In the genomic region with DNA sequence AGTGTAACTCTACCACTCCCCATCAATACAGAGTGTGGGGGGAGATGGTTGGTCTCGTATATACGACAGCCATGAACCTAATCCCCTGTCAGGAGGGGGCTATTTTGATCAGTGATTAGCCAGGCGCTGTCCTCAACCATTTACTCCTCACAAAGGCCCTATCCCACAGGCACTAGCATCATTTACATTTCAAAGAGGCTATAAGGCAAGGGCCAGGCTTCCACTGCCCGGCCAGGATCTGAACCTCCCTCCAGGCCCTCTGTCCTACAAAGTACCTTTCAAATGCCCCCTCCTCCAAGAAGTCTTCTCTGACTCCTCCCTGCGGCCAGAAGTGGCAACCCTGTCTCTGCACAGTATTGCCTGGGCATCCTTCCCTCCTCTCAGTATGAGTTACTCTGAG, we compare ENCODE assay signal across 12 cellular contexts.
A peak's percentile ranks its signal among the peaks of the same experiment; 100 is the strongest.
DNase-seq lines count a peak whose midpoint lies in the region; ATAC-seq and TF ChIP-seq lines count a peak whose summit lies in the region.
"Had no signal": no experiment of that assay in that cellular context is flagged by ENCODE, and none has a peak within 500 bp of the region (broad histone marks: within the 10 kb centered on the region; RNA-seq: fewer than 3 reads in every experiment).

No MANE protein-coding gene starts in this region.

- CTCF ChIA-PET in PC-9 (lab: Charles Lee) = no interaction called here

- peaks cover 0 to 4% (median 2%) of the 10 kb centered on the region in 3 donors for H3K27me3 Mint-ChIP-seq in CD14-positive monocyte (ENCODE audit: low read depth in 3 of 3)
- no peaks in the 10 kb centered on the region for H3K27me3 Mint-ChIP-seq in endodermal cell (ENCODE audit: insufficient read depth)
- no peaks in the 10 kb centered on the region for H3K27me3 Mint-ChIP-seq in progenitor cell of endocrine pancreas

- BruUV-seq in PC-9 (replicated peaks; lab: Mats Ljungman, UMichigan) = no TSS peak

- H3K36me3 ChIP-seq in PC-9 (ENCODE audit: low read depth) (no peaks in the 10 kb centered on the region), endodermal cell (ENCODE audit: control insufficient read depth, insufficient read depth, low read length) (no peaks in the 10 kb centered on the region)
- H3K36me3 ChIP-seq: right lobe of liver had no signal

- H3K4me1 Mint-ChIP-seq in CD14-positive monocyte (peaks cover 77% of the 10 kb centered on the region), endodermal cell (peaks cover 51% of the 10 kb centered on the region), progenitor cell of endocrine pancreas (ENCODE audit: low read depth) (peaks cover 24% of the 10 kb centered on the region)

- H3K27me3 ChIP-seq in PC-9 (ENCODE audit: insufficient read depth, low read depth) (no peaks in the 10 kb centered on the region), endodermal cell (ENCODE audit: control insufficient read depth, insufficient read depth, low read length, poor library complexity, severe bottlenecking) (no peaks in the 10 kb centered on the region)
- H3K27me3 ChIP-seq: right lobe of liver, SJSA1 had no signal

- H3K4me2 ChIP-seq in PC-9 = no peak overlapping the region; the same call in 1 of the 2 replicates

- intact Hi-C loops in CD14-positive monocyte (cut with micrococcal nuclease) = no loop called here
- intact Hi-C loops in PC-9 (cut with micrococcal nuclease; ENCODE audit: unreplicated experiment) = no loop called here

- 0 out of 2 replicates have a peak overlapping the region, but pooled peaks have one; percentile 99 for H3K27ac ChIP-seq in PC-9
- no peak overlapping the region for H3K27ac ChIP-seq in endodermal cell (ENCODE audit: low read depth, low read length)
- H3K27ac ChIP-seq: right lobe of liver had no signal

- H3K27ac Mint-ChIP-seq in CD14-positive monocyte (peak overlapping the region in 4 of 7 donors; percentile 58 to 86 (median 75)), endodermal cell (peak overlapping the region; percentile 70), progenitor cell of endocrine pancreas (peak overlapping the region; percentile 7)

- H3F3A ChIP-seq in PC-9 (ENCODE audit: insufficient read depth, low read depth) = peaks cover 70% of the 10 kb centered on the region

- no peaks in the 10 kb centered on the region for H4K20me1 ChIP-seq in PC-9 (ENCODE audit: insufficient read depth)

- H2AFZ ChIP-seq in PC-9 = no peak overlapping the region

- no peaks in the 10 kb centered on the region for H3K9me2 ChIP-seq in PC-9 (ENCODE audit: insufficient read depth)

- no peak for ATAC-seq in HG02870 (IDR thresholded peaks at IDR 0.05; ENCODE audit: unreplicated experiment)
- no peak for ATAC-seq in GM19328 (IDR thresholded peaks at IDR 0.05; ENCODE audit: unreplicated experiment)
- ATAC-seq: activated CD4-positive, CD25-positive, alpha-beta regulatory T cell treated with anti-CD3 and anti-CD28 coated beads, Interleukin-2, amount 50 U/mL, for 24 hours; right lobe of liver had no signal

- TF ChIP-seq CTCF in CD14-positive monocyte (IDR thresholded peaks at IDR 0.05) (no peak), PC-9 (conservative IDR thresholded peaks at IDR 0.05) (no peak), endodermal cell (conservative IDR thresholded peaks at IDR 0.05) (no peak), progenitor cell of endocrine pancreas (IDR thresholded peaks at IDR 0.05; ENCODE audit: unreplicated experiment) (no peak)

- H3K4me3 ChIP-seq in PC-9 (no peak overlapping the region), endodermal cell (ENCODE audit: low read length) (no peak overlapping the region)
- H3K4me3 ChIP-seq: right lobe of liver, SJSA1 had no signal

- DNase-seq in CD14-positive monocyte (ENCODE audit: low spot score) = no peak
- DNase-seq in PC-9 = no peak
- DNase-seq in endodermal cell = peak; percentile 72
- no peak for DNase-seq in progenitor cell of endocrine pancreas (ENCODE audit: low spot score, unreplicated experiment)
- no peak for DNase-seq in SK-N-DZ (ENCODE audit: low spot score)
- DNase-seq in activated CD4-positive, CD25-positive, alpha-beta regulatory T cell treated with anti-CD3 and anti-CD28 coated beads, Interleukin-2, amount 50 U/mL, for 72 hours = no peak
- DNase-seq: NCI-H1436 treated with DMSO at 0.1 percent for 48 hours, right lobe of liver had no signal

- no peak overlapping the region for H3K9ac ChIP-seq in endodermal cell (ENCODE audit: extremely low read depth, low read length, poor library complexity, severe bottlenecking)

- POLR2A ChIA-PET in PC-9 (lab: Charles Lee; ENCODE audit: unreplicated experiment) = no interaction called here

- WGBS in endodermal cell (ENCODE audit: insufficient coverage in 1 of 2, insufficient read length in 1 of 2), 2 experiments = 17 to 44% methylated on average over 1 to 4 of the region's 5 CpGs

- H3K4me1 ChIP-seq in PC-9 (replicated peaks; ENCODE audit: insufficient read depth) (peaks cover 96% of the 10 kb centered on the region), endodermal cell (ENCODE audit: control insufficient read depth, insufficient read depth, low read length) (peaks cover 30% of the 10 kb centered on the region)

- H3K9me3 ChIP-seq in PC-9 (ENCODE audit: insufficient read depth, low read depth) = no peaks in the 10 kb centered on the region
- H3K9me3 ChIP-seq in endodermal cell (ENCODE audit: control insufficient read depth, low read length) = no peaks in the 10 kb centered on the region
- H3K9me3 ChIP-seq: right lobe of liver, SJSA1 had no signal

- H3K9me3 Mint-ChIP-seq in CD14-positive monocyte = no peaks in the 10 kb centered on the region
- no peaks in the 10 kb centered on the region for H3K9me3 Mint-ChIP-seq in endodermal cell
- no peaks in the 10 kb centered on the region for H3K9me3 Mint-ChIP-seq in progenitor cell of endocrine pancreas (ENCODE audit: low read depth)

- H3K4me3 Mint-ChIP-seq in CD14-positive monocyte (no peak overlapping the region), endodermal cell (no peak overlapping the region), progenitor cell of endocrine pancreas (ENCODE audit: low read depth) (no peak overlapping the region)

- H3K36me3 Mint-ChIP-seq in CD14-positive monocyte = peaks cover 11 to 27% of the 10 kb centered on the region in 2 donors
- H3K36me3 Mint-ChIP-seq in endodermal cell (ENCODE audit: low read depth) = no peaks in the 10 kb centered on the region
- no peaks in the 10 kb centered on the region for H3K36me3 Mint-ChIP-seq in progenitor cell of endocrine pancreas (ENCODE audit: insufficient read depth)

- peaks cover 63% of the 10 kb centered on the region for H3K79me2 ChIP-seq in PC-9 (ENCODE audit: low read depth)

Comparison
In these comparisons a context has a peak if more than half of its experiments do, and no peak if none do; other contexts are left out.
1. H3K27ac Mint-ChIP-seq: peak in every context shown above with its lines; median percentile 75 in CD14-positive monocyte; 70 in endodermal cell; 7 in progenitor cell of endocrine pancreas.